Comparison of ENCODE assay signal across 8 cellular contexts in the genomic region with DNA sequence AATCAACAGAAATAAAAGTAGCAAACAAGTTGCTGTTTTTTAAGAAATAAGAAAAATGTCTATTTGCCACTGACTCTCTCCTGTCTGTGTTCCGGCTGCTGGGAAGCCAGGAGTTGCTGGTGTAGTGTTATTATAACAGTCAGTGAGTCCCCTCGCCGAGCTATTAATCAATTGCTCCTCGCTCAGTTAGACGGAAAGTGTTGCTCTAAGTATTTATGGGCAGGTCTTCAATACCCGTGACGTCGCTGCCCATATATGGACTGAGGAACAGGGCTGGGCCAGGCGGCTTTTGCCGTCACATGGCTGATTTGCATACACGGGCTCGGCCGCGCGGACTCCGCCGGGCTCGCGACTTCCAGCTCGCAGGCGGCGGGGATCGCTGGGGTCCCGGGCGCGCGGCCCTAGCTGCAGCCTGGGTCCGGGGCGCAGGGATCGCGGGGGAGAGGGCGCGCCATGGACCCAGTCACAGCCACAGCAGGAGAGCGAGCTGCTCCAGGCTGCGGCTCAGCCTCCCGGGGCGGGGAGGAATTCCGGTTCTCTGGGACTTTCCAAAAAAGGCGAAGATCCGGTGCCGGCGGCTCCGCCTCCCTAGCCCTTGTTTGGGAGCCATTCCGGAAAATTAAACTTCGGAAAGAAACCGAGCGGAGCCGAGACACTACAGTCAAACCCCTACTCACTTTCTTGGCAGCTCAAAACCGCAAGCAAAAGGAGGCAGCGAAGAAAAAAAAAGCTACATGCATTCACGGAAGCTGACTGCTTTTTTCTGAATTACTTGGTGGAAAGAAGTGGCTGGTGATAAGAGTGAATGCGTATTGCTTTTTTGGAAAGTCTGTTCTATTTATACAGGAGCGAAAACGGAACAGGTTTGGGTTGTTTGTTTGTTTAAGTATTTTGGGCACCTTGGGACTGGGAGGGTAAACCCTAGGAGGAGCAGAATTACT. TPM values are rescaled to one million over a fixed set of nuclear protein-coding genes. Genes with fewer than 3 reads are reported as not detected.
A peak's percentile ranks its signal among the peaks of the same experiment; 100 is the strongest.
DNase-seq lines count a peak whose midpoint lies in the region; ATAC-seq and TF ChIP-seq lines count a peak whose summit lies in the region.

Gene EGR2, minus strand, starts transcription at position 188 of the 941 bp plus-strand sequence. CDS start 337 bp downstream, outside the sequence.

- peaks cover 85% of the 10 kb centered on the region for H3K27me3 ChIP-seq in HUES64 (ENCODE audit: insufficient read depth, low read length)

- H3K9me3 ChIP-seq in HUES64 (ENCODE audit: insufficient read depth, low read depth, low read length), result 0 out of 2 replicates have a peak, but pooled peaks cover 2% of the 10 kb centered on the region
- H3K9me3 ChIP-seq in OCI-LY7 (ENCODE audit: low read length), result no peaks in the 10 kb centered on the region

- H3K27ac ChIP-seq in HUES64 (ENCODE audit: low read depth, low read length), result peak within 1 kb of the TSS; percentile 89
- H3K27ac ChIP-seq in OCI-LY7 (ENCODE audit: low read depth, low read length, poor library complexity, severe bottlenecking), result peak within 1 kb of the TSS; percentile 60
- H3K27ac ChIP-seq in epithelial cell of prostate, result peak within 1 kb of the TSS; percentile 67

- no peaks in the 10 kb centered on the region for H3K36me3 ChIP-seq in HUES64 (ENCODE audit: insufficient read depth, low read length)
- H3K36me3 ChIP-seq in OCI-LY7 (ENCODE audit: insufficient read depth, low read length), result peaks cover under 1% of the 10 kb centered on the region; the same call in 1 of the 2 replicates

- peak; percentile 77 for ATAC-seq in GM21447 (IDR thresholded peaks at IDR 0.05; ENCODE audit: unreplicated experiment)

- peak within 1 kb of the TSS; percentile 74 for H3K9ac ChIP-seq in HUES64 (ENCODE audit: low read depth, low read length)

- no peak for TF ChIP-seq CTCF in OCI-LY7 (conservative IDR thresholded peaks at IDR 0.05; ENCODE audit: low read length)

- no peaks in the 10 kb centered on the region for H3K9me2 ChIP-seq in OCI-LY7 (ENCODE audit: insufficient read depth, low read length)

- CTCF ChIA-PET in OCI-LY7 (lab: Charles Lee; ENCODE audit: unreplicated experiment), result interaction anchor here (0.6 to 1.6 kb wide), 8 partner anchors 10 to 365 kb away, joined by 3 to 15 read pairs (median 4); partner anchors contain the start of gene ADO

- H4K20me1 ChIP-seq in OCI-LY7 (ENCODE audit: insufficient read depth, low read length), result no peaks in the 10 kb centered on the region

- DNase-seq in D341Med (ENCODE audit: low spot score) (peak; percentile 82), OCI-LY7 (ENCODE audit: low spot score) (peak; percentile 95), epithelial cell of prostate (ENCODE audit: low read depth, low spot score) (peak; percentile 89), mucosa of gallbladder (ENCODE audit: low spot score) (peak; percentile 95)
- DNase-seq in activated T-cell treated with anti-CD3 and anti-CD28 coated beads, Interleukin-2, amount 50 U/mL, for 1 hour, result peak; percentile 98
- peak; percentile 90 for DNase-seq in stimulated activated CD8-positive, alpha-beta memory T cell treated with anti-CD3 and anti-CD28 coated beads, Interleukin-4, amount 100 ng/mL, for 24 hours (ENCODE audit: low read depth)

- intact Hi-C loops in OCI-LY7 (cut with micrococcal nuclease; ENCODE audit: unreplicated experiment), result loop anchor here (1.0 to 10.0 kb wide), 7 partner anchors 179 to 708 kb away; partner anchors contain the start of gene REEP3

- H3K4me1 ChIP-seq in HUES64 (ENCODE audit: insufficient read depth, low read length), result peaks cover 5% of the 10 kb centered on the region; the same call in 1 of the 2 replicates
- H3K4me1 ChIP-seq in OCI-LY7 (ENCODE audit: insufficient read depth, low read length, poor library complexity, severe bottlenecking), result peaks cover 16% of the 10 kb centered on the region

- TSS peak; percentile 65 for BruUV-seq in OCI-LY7 (replicated peaks; lab: Mats Ljungman, UMichigan)

- POLR2A ChIA-PET in OCI-LY7 (lab: Charles Lee), result interaction anchor here (0.6 to 4.9 kb wide), 18 partner anchors 12 to 448 kb away, joined by 3 to 54 read pairs (median 4); partner anchors contain the start of gene ADO

- peak within 1 kb of the TSS; percentile 72 for H3K4me2 ChIP-seq in OCI-LY7 (ENCODE audit: low read length)

- under 1% methylated on average over 54 of the region's 54 CpGs for WGBS in HUES64

- peak within 1 kb of the TSS; percentile 63 for H2AFZ ChIP-seq in OCI-LY7 (ENCODE audit: low read length)

- peak within 1 kb of the TSS; percentile 67 for H3K4me3 ChIP-seq in HUES64 (ENCODE audit: low read length)
- H3K4me3 ChIP-seq in OCI-LY7 (ENCODE audit: low read depth, low read length, poor library complexity, severe bottlenecking), result peak within 1 kb of the TSS; percentile 74

- H3K79me2 ChIP-seq in OCI-LY7 (ENCODE audit: insufficient read depth, low read depth, low read length), result no peaks in the 10 kb centered on the region

RNA-seq across cellular contexts. Expression of gene EGR2, which starts in this region (rescaled TPM):
- polyA plus RNA-seq in HUES64 (2013, experiment 1 of 2), result 5.9 TPM
- 8.8 TPM for polyA plus RNA-seq in HUES64 (2013, experiment 2 of 2)
- 0.08 TPM in 1 of 2 replicates, not detected in the other for total RNA-seq in OCI-LY7 (2014; rRNA removed; shearing (Covaris generic))
- total RNA-seq in OCI-LY7 (2022), result 0.19 and 0.30 TPM in 2 replicates
- total RNA-seq in mucosa of gallbladder, result 19.3 TPM

Comparison
In these comparisons a context has a peak if more than half of its experiments do, and no peak if none do; other contexts are left out.
1. Peak in every context shown above with its lines: DNase-seq, ATAC-seq, H3K4me3 ChIP-seq and H3K27ac ChIP-seq.
2. RNA of gene EGR2 (total RNA-seq): 19.3 TPM in mucosa of gallbladder (single experiment); 0.08 to 0.30 TPM in OCI-LY7; every median in the first group is over 10 times any median in the second.
3. Peak in DNase-seq, H3K4me3 ChIP-seq, H3K27ac ChIP-seq and H3K4me2 ChIP-seq in OCI-LY7; RNA of the gene not detected or under 1 TPM.